ENCODE assay signal across 8 cellular contexts in the genomic region with DNA sequence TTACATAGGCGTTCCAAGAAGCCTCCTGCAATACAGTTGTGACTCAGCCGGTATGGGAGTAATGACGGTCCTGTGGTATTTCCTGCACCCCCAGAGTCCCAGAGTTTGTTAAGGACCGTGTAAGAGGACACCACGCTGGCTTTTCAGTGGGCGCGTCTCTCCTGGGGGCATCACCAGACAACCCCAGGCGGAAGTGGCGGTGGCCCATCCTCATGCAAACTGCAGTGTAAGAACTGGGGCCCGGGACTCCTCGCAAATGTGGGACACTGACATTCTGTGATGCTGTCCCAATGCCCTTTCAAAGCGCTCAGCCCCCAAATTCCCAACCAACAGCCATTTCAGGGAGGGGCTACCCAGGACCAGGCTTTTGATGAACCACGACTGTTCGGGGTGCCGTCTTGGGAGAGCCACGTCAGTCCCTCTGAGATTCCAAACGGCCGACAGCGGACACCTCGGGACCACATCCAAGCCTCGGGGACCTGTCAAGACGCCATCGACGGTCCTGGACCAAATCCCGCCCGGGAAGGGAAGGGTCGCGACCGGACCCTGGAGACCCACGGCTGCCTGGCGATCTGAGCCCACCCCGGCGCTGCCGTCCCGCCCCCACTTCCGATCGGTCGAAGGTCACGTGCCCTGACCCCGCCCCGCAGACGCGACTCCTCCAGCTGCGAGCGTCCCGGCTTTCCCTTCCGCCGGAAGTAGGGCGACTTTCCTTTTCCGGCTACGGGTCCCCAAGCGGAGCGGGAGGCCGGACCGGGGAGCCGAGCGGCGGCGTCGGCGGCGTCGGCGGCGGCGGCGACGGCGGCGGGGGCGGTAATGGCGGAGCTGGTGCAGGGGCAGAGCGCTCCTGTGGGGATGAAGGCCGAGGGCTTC. TPM values are rescaled to one million over a fixed set of nuclear protein-coding genes. Genes with fewer than 3 reads are reported as not detected.
DNase-seq lines count a peak whose midpoint lies in the region; ATAC-seq and TF ChIP-seq lines count a peak whose summit lies in the region.

A gene with protein sequence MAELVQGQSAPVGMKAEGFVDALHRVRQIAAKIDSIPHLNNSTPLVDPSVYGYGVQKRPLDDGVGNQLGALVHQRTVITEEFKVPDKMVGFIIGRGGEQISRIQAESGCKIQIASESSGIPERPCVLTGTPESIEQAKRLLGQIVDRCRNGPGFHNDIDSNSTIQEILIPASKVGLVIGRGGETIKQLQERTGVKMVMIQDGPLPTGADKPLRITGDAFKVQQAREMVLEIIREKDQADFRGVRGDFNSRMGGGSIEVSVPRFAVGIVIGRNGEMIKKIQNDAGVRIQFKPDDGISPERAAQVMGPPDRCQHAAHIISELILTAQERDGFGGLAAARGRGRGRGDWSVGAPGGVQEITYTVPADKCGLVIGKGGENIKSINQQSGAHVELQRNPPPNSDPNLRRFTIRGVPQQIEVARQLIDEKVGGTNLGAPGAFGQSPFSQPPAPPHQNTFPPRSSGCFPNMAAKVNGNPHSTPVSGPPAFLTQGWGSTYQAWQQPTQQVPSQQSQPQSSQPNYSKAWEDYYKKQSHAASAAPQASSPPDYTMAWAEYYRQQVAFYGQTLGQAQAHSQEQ (plus strand): TSS at position 713 of the 873 bp plus-strand sequence. CDS start 104 bp downstream, at position 817.

- H3K4me1 ChIP-seq in thoracic aorta (ENCODE audit: control insufficient read depth in 1 of 2, low read depth in 2 of 2): peaks cover 18 to 23% of the 10 kb centered on the region in 2 donors

- H3K27me3 Mint-ChIP-seq in osteocyte (ENCODE audit: unreplicated experiment): peaks cover 4% of the 10 kb centered on the region

- ATAC-seq in HG02588 (IDR thresholded peaks at IDR 0.05; ENCODE audit: unreplicated experiment): peak; percentile 89
- ATAC-seq in activated naive CD4-positive, alpha-beta T cell treated with anti-CD3 and anti-CD28 coated beads, Interleukin-2, amount 50 U/mL, for 72 hours: peak; percentile 95 to 97
- peak; percentile 92 for ATAC-seq in thoracic aorta (ENCODE audit: insufficient number of reproducible peaks, low FRiP score, low read depth)

- peak; percentile 84 for DNase-seq in GM04504 (ENCODE audit: low read depth)
- DNase-seq in NCI-H1092 treated with DMSO at 0.1 percent for 48 hours (lab: John Stamatoyannopoulos, UW): peak; percentile 87
- peak; percentile 75 for DNase-seq in SKM-1 (lab: John Stamatoyannopoulos, UW; ENCODE audit: unreplicated experiment)
- peak; percentile 89 to 91 for DNase-seq in activated naive CD4-positive, alpha-beta T cell treated with anti-CD3 and anti-CD28 coated beads, Interleukin-2, amount 50 U/mL, for 72 hours (ENCODE audit: low spot score in 2 of 2)
- peak; percentile 88 for DNase-seq in glomerular visceral epithelial cell (ENCODE audit: extremely low spot score)
- peak; percentile 94 for DNase-seq in osteocyte (ENCODE audit: extremely low spot score, unreplicated experiment)
- DNase-seq in thoracic aorta (ENCODE audit: low spot score): peak; percentile 77

- no peak for TF ChIP-seq CTCF in osteocyte (IDR thresholded peaks at IDR 0.05)
- TF ChIP-seq CTCF in thoracic aorta (IDR thresholded peaks at IDR 0.05): no peak

- peak within 1 kb of the TSS; percentile 87 to 94 for H3K27ac Mint-ChIP-seq in activated naive CD4-positive, alpha-beta T cell treated with anti-CD3 and anti-CD28 coated beads, Interleukin-2, amount 50 U/mL, for 72 hours
- peak within 1 kb of the TSS; percentile 83 for H3K27ac Mint-ChIP-seq in osteocyte (ENCODE audit: unreplicated experiment)

- no peaks in the 10 kb centered on the region for H3K36me3 ChIP-seq in thoracic aorta

- peaks cover 20% of the 10 kb centered on the region for H3K4me1 Mint-ChIP-seq in osteocyte (ENCODE audit: unreplicated experiment)

- no peaks in the 10 kb centered on the region for H3K27me3 ChIP-seq in thoracic aorta (replicated peaks; ENCODE audit: insufficient read depth)

- no peaks in the 10 kb centered on the region for H3K9me3 Mint-ChIP-seq in activated naive CD4-positive, alpha-beta T cell treated with anti-CD3 and anti-CD28 coated beads, Interleukin-2, amount 50 U/mL, for 72 hours
- no peaks in the 10 kb centered on the region for H3K9me3 Mint-ChIP-seq in osteocyte (ENCODE audit: unreplicated experiment)

- peak within 1 kb of the TSS; percentile 85 to 88 for H3K27ac ChIP-seq in thoracic aorta

- H3K36me3 Mint-ChIP-seq in activated naive CD4-positive, alpha-beta T cell treated with anti-CD3 and anti-CD28 coated beads, Interleukin-2, amount 50 U/mL, for 72 hours: peaks cover 4 to 10% of the 10 kb centered on the region in 2 donors
- no peaks in the 10 kb centered on the region for H3K36me3 Mint-ChIP-seq in osteocyte (ENCODE audit: unreplicated experiment)

- no peaks in the 10 kb centered on the region for H3K9me3 ChIP-seq in thoracic aorta

- H3K4me3 ChIP-seq in thoracic aorta: peak within 1 kb of the TSS; percentile 87

- H3K4me3 Mint-ChIP-seq in osteocyte (ENCODE audit: unreplicated experiment): peak within 1 kb of the TSS; percentile 82

RNA-seq across cellular contexts. Expression of the gene that starts here (rescaled TPM):
- 10 to 100 TPM; 34.0 to 38.7 TPM for total RNA-seq in activated naive CD4-positive, alpha-beta T cell treated with anti-CD3 and anti-CD28 coated beads, Interleukin-2, amount 50 U/mL, for 72 hours
- total RNA-seq in osteocyte (67.7 and 72.7 TPM in 2 replicates), thoracic aorta (100 to 1,000 TPM in 1 of 2 donors, 10 to 100 TPM in 1; 62.9 to 127 TPM)

Comparison
In these comparisons a context has a peak if more than half of its experiments do, and no peak if none do; other contexts are left out.
1. Peak in every context shown above with its lines: DNase-seq, ATAC-seq, H3K4me3 ChIP-seq and H3K27ac ChIP-seq.